8 cellular contexts compared by ENCODE assay signal in the genomic region with DNA sequence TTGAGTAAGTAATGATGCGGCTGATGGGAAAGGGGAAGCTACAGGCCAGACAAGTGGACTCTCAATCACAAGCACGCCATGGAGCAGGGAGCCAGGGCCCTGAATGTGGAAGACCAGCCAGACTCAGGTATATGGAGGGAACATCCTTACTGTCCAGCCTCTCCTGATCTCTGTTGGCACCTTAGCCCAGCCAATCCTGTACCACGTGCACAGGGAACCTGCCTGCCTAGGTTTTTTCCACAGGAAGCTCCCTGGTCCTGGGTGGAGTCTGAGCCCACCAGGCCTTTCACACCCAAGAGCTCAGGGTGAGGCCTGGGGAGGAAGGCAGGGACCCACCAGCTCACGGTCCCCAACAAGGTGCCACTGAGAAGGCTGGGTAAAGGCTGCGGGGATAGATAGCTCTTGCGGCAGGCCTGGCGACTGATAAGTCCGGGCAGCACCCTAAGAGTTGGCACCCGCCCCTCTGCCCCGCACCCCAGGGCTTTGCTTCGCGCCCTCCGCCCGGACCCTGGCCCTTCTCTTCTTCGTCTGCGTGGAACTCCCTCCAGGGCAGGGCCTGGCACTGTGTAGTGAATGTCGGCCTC.
A peak's percentile ranks its signal among the peaks of the same experiment; 100 is the strongest.
DNase-seq lines count a peak whose midpoint lies in the region; ATAC-seq lines count a peak whose summit lies in the region.

No MANE protein-coding gene starts in this region.

- H3K4me3 Mint-ChIP-seq in stimulated activated effector memory CD8-positive, alpha-beta T cell treated with anti-CD3 and anti-CD28 coated beads, Interleukin-12 subunit alpha, Interleukin-12 subunit beta, amount 100 ng/mL, for 72 hours, result peak overlapping the region; percentile 86

- peaks cover 33% of the 10 kb centered on the region for H3K4me1 Mint-ChIP-seq in stimulated activated effector memory CD8-positive, alpha-beta T cell treated with anti-CD3 and anti-CD28 coated beads, Interleukin-12 subunit alpha, Interleukin-12 subunit beta, amount 100 ng/mL, for 72 hours

- peak overlapping the region; percentile 98 for H3K27ac Mint-ChIP-seq in stimulated activated effector memory CD8-positive, alpha-beta T cell treated with anti-CD3 and anti-CD28 coated beads, Interleukin-12 subunit alpha, Interleukin-12 subunit beta, amount 100 ng/mL, for 72 hours

- H3K36me3 ChIP-seq in iPS DF 6.9 (ENCODE audit: control insufficient read depth, insufficient read depth, low read length), result peaks cover 25% of the 10 kb centered on the region

- no peak overlapping the region for H3K27ac ChIP-seq in iPS DF 6.9 (ENCODE audit: low read length)

- no peaks in the 10 kb centered on the region for H3K27me3 ChIP-seq in iPS DF 6.9 (ENCODE audit: control insufficient read depth, insufficient read depth, low read length)

- peak overlapping the region; percentile 68; the same call in 1 of the 2 replicates for H3K4me3 ChIP-seq in iPS DF 6.9 (ENCODE audit: low read length)

- H3K4me1 ChIP-seq in iPS DF 6.9 (ENCODE audit: control insufficient read depth, insufficient read depth, low read length), result peaks cover 1% of the 10 kb centered on the region; the same call in 1 of the 2 replicates

- no CpG with 5 or more reads among the region's 17 CpGs for WGBS in iPS DF 6.9 (ENCODE audit: insufficient coverage, insufficient read length)

- no peaks in the 10 kb centered on the region for H3K9me3 ChIP-seq in iPS DF 6.9 (ENCODE audit: control insufficient read depth, insufficient read depth, low read length)

- ATAC-seq in stimulated activated effector memory CD8-positive, alpha-beta T cell treated with anti-CD3 and anti-CD28 coated beads, Interleukin-12 subunit alpha, Interleukin-12 subunit beta, amount 100 ng/mL, for 72 hours, result no peak
- ATAC-seq in GM19455 (IDR thresholded peaks at IDR 0.05; ENCODE audit: unreplicated experiment) (no peak), HG02678 (IDR thresholded peaks at IDR 0.05; ENCODE audit: unreplicated experiment) (no peak)

- peak; percentile 15 to 16 for DNase-seq in stimulated activated CD4-positive, alpha-beta T cell treated with anti-CD3 and anti-CD28 coated beads, Interleukin-2, amount 100 ng/mL, for 48 hours
- DNase-seq in stimulated activated CD4-positive, alpha-beta T cell treated with anti-CD3 and anti-CD28 coated beads, Interleukin-4, amount 100 ng/mL, for 24 hours, result no peak
- peak; percentile 23 for DNase-seq in activated T-cell treated with anti-CD3 and anti-CD28 coated beads for 48 hours (ENCODE audit: low read depth)
- no peak for DNase-seq in iPS DF 6.9 (ENCODE audit: low read depth, low spot score)
- DNase-seq in stimulated activated effector memory CD8-positive, alpha-beta T cell treated with anti-CD3 and anti-CD28 coated beads, Interleukin-12 subunit alpha, Interleukin-12 subunit beta, amount 100 ng/mL, for 72 hours (ENCODE audit: low spot score in 2 of 2), result peak in 1 of 2 donors; percentile 11
- DNase-seq in HUDEP-2 (lab: John Stamatoyannopoulos, UW; ENCODE audit: unreplicated experiment in 76 of 76), result no peak

- H3K36me3 Mint-ChIP-seq in stimulated activated effector memory CD8-positive, alpha-beta T cell treated with anti-CD3 and anti-CD28 coated beads, Interleukin-12 subunit alpha, Interleukin-12 subunit beta, amount 100 ng/mL, for 72 hours, result peaks cover 24% of the 10 kb centered on the region

- no peaks in the 10 kb centered on the region for H3K9me3 Mint-ChIP-seq in stimulated activated effector memory CD8-positive, alpha-beta T cell treated with anti-CD3 and anti-CD28 coated beads, Interleukin-12 subunit alpha, Interleukin-12 subunit beta, amount 100 ng/mL, for 72 hours

Comparison
In these comparisons a context has a peak if more than half of its experiments do, and no peak if none do; other contexts are left out.
1. DNase-seq: peak in stimulated activated CD4-positive, alpha-beta T cell treated with anti-CD3 and anti-CD28 coated beads, Interleukin-2, amount 100 ng/mL, for 48 hours (2 of 2) and activated T-cell treated with anti-CD3 and anti-CD28 coated beads for 48 hours (single experiment); none in stimulated activated CD4-positive, alpha-beta T cell treated with anti-CD3 and anti-CD28 coated beads, Interleukin-4, amount 100 ng/mL, for 24 hours (single experiment), iPS DF 6.9 (single experiment) and HUDEP-2 (0 of 76).